In the genomic region with DNA sequence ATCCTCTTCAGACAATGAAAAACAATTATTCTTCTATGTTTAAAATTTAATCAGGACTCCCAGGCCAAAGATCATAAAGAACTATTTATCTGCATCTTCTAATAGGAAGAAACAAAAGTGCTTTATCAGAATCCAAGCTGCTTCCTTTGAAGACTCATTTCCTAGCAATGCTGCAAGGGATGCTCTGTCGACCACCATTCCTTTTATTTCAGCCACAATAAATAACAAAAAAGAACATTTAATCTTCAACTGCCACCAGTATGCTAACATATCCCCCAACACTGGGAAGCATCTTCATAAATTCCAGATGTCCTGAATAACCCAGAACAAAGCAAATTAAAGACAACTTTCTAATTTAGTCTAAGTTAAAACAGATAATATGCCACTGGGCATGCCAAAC, we compare ENCODE assay signal across 15 cellular contexts.
DNase-seq lines count a peak whose midpoint lies in the region; ATAC-seq, FAIRE-seq and TF ChIP-seq lines count a peak whose summit lies in the region.
"Had no signal": no experiment of that assay in that cellular context is flagged by ENCODE, and none has a peak within 500 bp of the region (broad histone marks: within the 10 kb centered on the region; RNA-seq: fewer than 3 reads in every experiment).

No MANE protein-coding gene starts in this region.

- H3K4me2 ChIP-seq in hepatocyte, result no peak overlapping the region

- peaks cover 0 to 9% of the 10 kb centered on the region in 2 donors for H3K36me3 Mint-ChIP-seq in activated T-cell treated with anti-CD3 and anti-CD28 coated beads, Interleukin-2, amount 50 U/mL, for 72 hours (ENCODE audit: insufficient read depth in 2 of 2)
- H3K36me3 Mint-ChIP-seq in endodermal cell (ENCODE audit: low read depth), result peaks cover 49% of the 10 kb centered on the region

- H3K9me3 ChIP-seq in endodermal cell (ENCODE audit: control insufficient read depth, low read length), result no peaks in the 10 kb centered on the region
- no peaks in the 10 kb centered on the region for H3K9me3 ChIP-seq in lower lobe of right lung
- H3K9me3 ChIP-seq in hepatocyte (ENCODE audit: low read depth), result no peaks in the 10 kb centered on the region
- H3K9me3 ChIP-seq: Caco-2 had no signal

- no peak for FAIRE-seq in D721Med (lab: Jason Lieb, UNC)

- no peak overlapping the region for H3K4me3 ChIP-seq in endodermal cell (ENCODE audit: low read length)
- no peak overlapping the region for H3K4me3 ChIP-seq in lower lobe of right lung
- no peak overlapping the region for H3K4me3 ChIP-seq in hepatocyte
- H3K4me3 ChIP-seq: GM23248 had no signal

- no peaks in the 10 kb centered on the region for H3K27me3 Mint-ChIP-seq in activated T-cell treated with anti-CD3 and anti-CD28 coated beads, Interleukin-2, amount 50 U/mL, for 72 hours (ENCODE audit: low read depth)
- no peaks in the 10 kb centered on the region for H3K27me3 Mint-ChIP-seq in endodermal cell (ENCODE audit: insufficient read depth)
- H3K27me3 Mint-ChIP-seq: CD8-positive, alpha-beta memory T cell had no signal

- no peak overlapping the region for H2AFZ ChIP-seq in hepatocyte
- H2AFZ ChIP-seq: GM23248 had no signal

- ATAC-seq in activated T-cell treated with anti-CD3 and anti-CD28 coated beads, Interleukin-2, amount 50 U/mL, for 72 hours (replicated peaks in 1 of 2), result no peak
- ATAC-seq in lower lobe of right lung (no peak), HG02588 (IDR thresholded peaks at IDR 0.05; ENCODE audit: unreplicated experiment) (no peak)

- H3K36me3 ChIP-seq in endodermal cell (ENCODE audit: control insufficient read depth, insufficient read depth, low read length), result peaks cover 84% of the 10 kb centered on the region
- H3K36me3 ChIP-seq in lower lobe of right lung, result peaks cover 80% of the 10 kb centered on the region
- H3K36me3 ChIP-seq in hepatocyte (replicated peaks; ENCODE audit: insufficient read depth, low read depth), result peaks cover under 1% of the 10 kb centered on the region

- no peaks in the 10 kb centered on the region for H3K9me3 Mint-ChIP-seq in activated T-cell treated with anti-CD3 and anti-CD28 coated beads, Interleukin-2, amount 50 U/mL, for 72 hours
- no peaks in the 10 kb centered on the region for H3K9me3 Mint-ChIP-seq in endodermal cell
- H3K9me3 Mint-ChIP-seq: CD8-positive, alpha-beta memory T cell had no signal

- TF ChIP-seq CTCF in endodermal cell (conservative IDR thresholded peaks at IDR 0.05) (no peak), D721Med (IDR thresholded peaks at IDR 0.05; ENCODE audit: insufficient read depth, missing control alignments) (no peak), lower lobe of right lung (IDR thresholded peaks at IDR 0.05) (no peak), hepatocyte (IDR thresholded peaks at IDR 0.05; ENCODE audit: poor library complexity) (no peak)

- intact Hi-C loops in lower lobe of right lung (cut with DNase I), result no loop called here

- peaks cover 4% of the 10 kb centered on the region for H3K79me2 ChIP-seq in hepatocyte

- no peak overlapping the region for H3K9ac ChIP-seq in endodermal cell (ENCODE audit: extremely low read depth, low read length, poor library complexity, severe bottlenecking)
- H3K9ac ChIP-seq: GM23248 had no signal

- H3K4me1 ChIP-seq in endodermal cell (ENCODE audit: control insufficient read depth, insufficient read depth, low read length), result no peaks in the 10 kb centered on the region
- H3K4me1 ChIP-seq in lower lobe of right lung, result peaks cover 5% of the 10 kb centered on the region
- no peaks in the 10 kb centered on the region for H3K4me1 ChIP-seq in hepatocyte (ENCODE audit: insufficient read depth)
- H3K4me1 ChIP-seq: Caco-2 had no signal

- no peaks in the 10 kb centered on the region for H3K9me2 ChIP-seq in hepatocyte (replicated peaks; ENCODE audit: insufficient read depth)

- H3K27ac ChIP-seq in endodermal cell (ENCODE audit: low read depth, low read length), result no peak overlapping the region
- no peak overlapping the region for H3K27ac ChIP-seq in lower lobe of right lung
- no peak overlapping the region for H3K27ac ChIP-seq in hepatocyte
- H3K27ac ChIP-seq: 22Rv1, GM23248, HL-60 had no signal

- DNase-seq in activated T-cell treated with anti-CD3 and anti-CD28 coated beads, Interleukin-2, amount 50 U/mL, for 72 hours, result no peak
- no peak for DNase-seq in activated T-cell treated with anti-CD3 and anti-CD28 coated beads for 4 hours
- DNase-seq in endodermal cell, result no peak
- DNase-seq in kidney tubule cell (ENCODE audit: low spot score), result peak; percentile 7
- no peak for DNase-seq in D721Med (ENCODE audit: insufficient read length, low spot score)
- no peak for DNase-seq in lower lobe of right lung
- no peak for DNase-seq in hepatocyte (ENCODE audit: low spot score)
- DNase-seq: Caco-2; CD8-positive, alpha-beta memory T cell; DMS53; GM23248; H7 had no signal

- no peaks in the 10 kb centered on the region for H4K20me1 ChIP-seq in hepatocyte (ENCODE audit: insufficient read depth, poor library complexity, severe bottlenecking)

- H3K27me3 ChIP-seq in endodermal cell (ENCODE audit: control insufficient read depth, insufficient read depth, low read length, poor library complexity, severe bottlenecking) (no peaks in the 10 kb centered on the region), lower lobe of right lung (ENCODE audit: low read depth) (no peaks in the 10 kb centered on the region), hepatocyte (no peaks in the 10 kb centered on the region)

- H3K4me3 Mint-ChIP-seq in activated T-cell treated with anti-CD3 and anti-CD28 coated beads, Interleukin-2, amount 50 U/mL, for 72 hours, result no peak overlapping the region
- no peak overlapping the region for H3K4me3 Mint-ChIP-seq in endodermal cell
- H3K4me3 Mint-ChIP-seq: CD8-positive, alpha-beta memory T cell had no signal

- peak overlapping the region; percentile 17 for H3K27ac Mint-ChIP-seq in activated T-cell treated with anti-CD3 and anti-CD28 coated beads, Interleukin-2, amount 50 U/mL, for 72 hours
- H3K27ac Mint-ChIP-seq in endodermal cell, result peak overlapping the region; percentile 22

- H3K4me1 Mint-ChIP-seq in activated T-cell treated with anti-CD3 and anti-CD28 coated beads, Interleukin-2, amount 50 U/mL, for 72 hours (ENCODE audit: low read depth), result no peaks in the 10 kb centered on the region
- no peaks in the 10 kb centered on the region for H3K4me1 Mint-ChIP-seq in endodermal cell

- 94% methylated on average over 1 of the region's 1 CpG; no CpG with 5 or more reads in 1 of the 2 experiments for WGBS in endodermal cell (ENCODE audit: insufficient coverage in 1 of 2, insufficient read length in 1 of 2), 2 experiments
- 52% methylated on average over 1 of the region's 1 CpG for WGBS in hepatocyte (ENCODE audit: low lambda C conversion rate, missing lambda C conversion rate)
